8 cellular contexts compared by ENCODE assay signal in the genomic region with DNA sequence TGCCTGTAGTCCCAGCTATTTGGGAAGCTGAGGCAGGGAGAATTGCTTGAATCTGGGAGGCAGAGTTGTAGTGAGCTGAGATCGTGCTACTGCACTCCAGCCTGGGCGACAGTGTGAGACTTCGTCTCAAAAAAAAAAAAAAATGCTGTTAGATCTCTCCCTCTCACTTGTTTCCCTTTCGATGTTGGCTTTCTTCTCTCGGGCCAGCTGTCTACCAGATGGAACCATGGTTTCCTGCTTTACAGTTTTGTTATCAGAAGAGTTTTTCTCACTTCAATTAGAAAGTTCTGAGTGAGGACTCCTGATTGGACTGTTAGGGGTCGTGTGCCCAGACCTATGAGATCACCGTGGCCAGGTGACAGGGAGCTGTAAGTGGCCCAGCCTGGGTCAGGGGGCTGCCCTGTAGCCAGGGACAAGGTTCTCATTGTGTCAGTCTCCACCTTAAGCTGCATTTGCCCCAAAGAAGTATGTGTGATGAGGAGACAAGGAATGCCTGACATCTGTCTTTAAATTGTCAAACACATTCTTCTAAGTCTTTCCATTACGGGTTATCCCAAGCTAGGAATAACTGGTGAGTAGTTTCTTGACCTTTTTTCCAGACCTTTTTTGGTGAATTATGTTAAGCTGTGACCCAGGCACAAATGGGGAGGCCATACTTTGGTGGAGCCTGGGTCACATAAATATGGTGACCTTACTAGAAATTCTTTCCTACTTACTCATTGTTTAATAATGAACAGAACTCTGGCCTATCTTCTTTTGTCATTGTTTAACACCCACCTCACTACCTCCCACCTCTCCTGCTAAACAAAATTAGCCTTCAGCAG. TPM values are rescaled to one million over a fixed set of nuclear protein-coding genes. Genes with fewer than 3 reads are reported as not detected.
DNase-seq lines count a peak whose midpoint lies in the region; ATAC-seq, FAIRE-seq and TF ChIP-seq lines count a peak whose summit lies in the region.

No MANE protein-coding gene starts in this region.

- no peaks in the 10 kb centered on the region for H3K27me3 Mint-ChIP-seq in T-helper 17 cell

- H3K4me1 Mint-ChIP-seq in T-helper 17 cell = peaks cover 25% of the 10 kb centered on the region

- FAIRE-seq in endometrium (lab: Jason Lieb, UNC) = peak; percentile 35

- no peaks in the 10 kb centered on the region for H3K9me3 ChIP-seq in T-helper 17 cell (ENCODE audit: control insufficient read depth, low read length, poor library complexity, severe bottlenecking)

- H3K36me3 Mint-ChIP-seq in T-helper 17 cell (ENCODE audit: low read depth) = peaks cover 2% of the 10 kb centered on the region

- peak; percentile 78 for ATAC-seq in GM18505 (IDR thresholded peaks at IDR 0.05; ENCODE audit: unreplicated experiment)
- peak; percentile 75 for ATAC-seq in HG02588 (IDR thresholded peaks at IDR 0.05; ENCODE audit: unreplicated experiment)
- peak; percentile 92 for ATAC-seq in T-helper 17 cell

- peak overlapping the region; percentile 96 for H3K27ac Mint-ChIP-seq in T-helper 17 cell

- no peak for TF ChIP-seq POLR2A in GM18505 (IDR thresholded peaks at IDR 0.05; ENCODE audit: borderline replicate concordance, extremely low read depth, insufficient read depth, insufficient read length)

- H3K4me3 Mint-ChIP-seq in T-helper 17 cell = peak overlapping the region; percentile 80

- DNase-seq in T-helper 17 cell (no peak), cerebellar nuclear complex (lab: John Stamatoyannopoulos, UW) (no peak), NCI-H2227 treated with DMSO at 0.1 percent for 48 hours (lab: John Stamatoyannopoulos, UW) (no peak), NCI-H1048 (lab: John Stamatoyannopoulos, UW) (no peak)
- DNase-seq in stimulated activated CD8-positive, alpha-beta memory T cell treated with anti-CD3 and anti-CD28 coated beads, Interleukin-7, amount 100 ng/mL, for 4 hours (ENCODE audit: low read depth in 2 of 2) = peak; percentile 5 to 8

RNA-seq across cellular contexts. Expression of gene SNAPC5, which starts 25.2 kb away (rescaled TPM):
- 10 to 100 TPM; 15.1 to 20.5 TPM for total RNA-seq in T-helper 17 cell

RNA-seq across cellular contexts. Expression of gene RPL4, which starts 32.3 kb away (rescaled TPM):
- 1,000 to 10,000 TPM; 3,651 to 3,689 TPM for total RNA-seq in T-helper 17 cell

RNA-seq across cellular contexts. Expression of gene ZWILCH, which starts 32.7 kb away (rescaled TPM):
- 10 to 100 TPM in 1 of 2 donors, 1 to 10 TPM in 1; 5.6 to 10.5 TPM for total RNA-seq in T-helper 17 cell

Comparison
In these comparisons a context has a peak if more than half of its experiments do, and no peak if none do; other contexts are left out.
1. DNase-seq: peak in stimulated activated CD8-positive, alpha-beta memory T cell treated with anti-CD3 and anti-CD28 coated beads, Interleukin-7, amount 100 ng/mL, for 4 hours (2 of 2); none in T-helper 17 cell (0 of 3), cerebellar nuclear complex (0 of 2), NCI-H2227 treated with DMSO at 0.1 percent for 48 hours (single experiment) and NCI-H1048 (single experiment).
2. Peak in every context shown above with its lines, with median percentiles within 50 percentile points of each other: ATAC-seq.